In the genomic region with DNA sequence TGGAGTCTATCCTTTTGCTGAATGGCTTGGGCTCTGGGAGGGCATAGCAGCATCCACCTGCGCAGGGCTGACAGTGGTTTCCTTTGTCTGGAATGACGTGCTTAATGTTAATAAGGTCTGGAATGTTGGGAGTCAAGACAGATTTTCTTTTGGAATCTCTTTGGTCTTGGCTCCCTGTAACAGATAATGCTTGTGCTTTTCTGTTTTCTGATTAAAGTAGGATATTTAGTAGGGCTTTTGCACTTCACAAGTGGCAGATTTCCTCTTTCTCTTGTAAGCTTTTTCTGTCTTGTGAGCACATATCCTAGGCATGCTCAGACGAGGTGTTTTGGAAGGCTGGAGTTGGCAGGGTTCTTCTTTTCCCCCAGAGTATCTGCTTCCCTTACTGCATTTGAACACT, we compare ENCODE assay signal across 13 cellular contexts.
DNase-seq lines count a peak whose midpoint lies in the region; ATAC-seq and TF ChIP-seq lines count a peak whose summit lies in the region.
"Had no signal": no experiment of that assay in that cellular context is flagged by ENCODE, and none has a peak within 500 bp of the region (broad histone marks: within the 10 kb centered on the region; RNA-seq: fewer than 3 reads in every experiment).

No MANE protein-coding gene starts in this region.

- no peak for TF ChIP-seq EP300 in transverse colon (IDR thresholded peaks at IDR 0.05; ENCODE audit: low read depth)

- H3K4me3 Mint-ChIP-seq in neural crest cell: no peak overlapping the region
- H3K4me3 Mint-ChIP-seq: activated naive CD8-positive, alpha-beta T cell had no signal

- H3K9me3 Mint-ChIP-seq in neural crest cell: no peaks in the 10 kb centered on the region

- ATAC-seq in SK-N-SH treated with all-trans-retinoic acid at 6 μM for 48 hours (peak; percentile 65), GM21786 (IDR thresholded peaks at IDR 0.05; ENCODE audit: unreplicated experiment) (no peak)
- ATAC-seq: K562 had no signal

- DNase-seq in fibroblast of pulmonary artery (ENCODE audit: low read depth) (peak; percentile 25), neural crest cell (ENCODE audit: low read depth, low spot score) (no peak), transverse colon (no peak), NCI-H345 (lab: John Stamatoyannopoulos, UW) (no peak), colonic mucosa (no peak), NCI-H1105 (lab: John Stamatoyannopoulos, UW) (no peak)
- DNase-seq: HCEC 1CT, NCI-H2171 treated with DMSO at 0.1 percent for 48 hours had no signal

- peaks cover 36% of the 10 kb centered on the region for H3K4me1 Mint-ChIP-seq in neural crest cell

- no peak for TF ChIP-seq CTCF in fibroblast of pulmonary artery (IDR thresholded peaks at IDR 0.05; ENCODE audit: low read length, missing control alignments)
- no peak for TF ChIP-seq CTCF in neural crest cell (conservative IDR thresholded peaks at IDR 0.05)
- TF ChIP-seq CTCF in transverse colon (IDR thresholded peaks at IDR 0.05): no peak
- no peak for TF ChIP-seq CTCF in colonic mucosa (IDR thresholded peaks at IDR 0.05)

- peak overlapping the region; percentile 39 for H3K27ac Mint-ChIP-seq in neural crest cell (ENCODE audit: unreplicated experiment)
- H3K27ac Mint-ChIP-seq: activated naive CD8-positive, alpha-beta T cell had no signal

- H3K27ac ChIP-seq in transverse colon (peak overlapping the region; percentile 52 to 84 (median 62)), colonic mucosa (no peak overlapping the region)

- H3K4me3 ChIP-seq in fibroblast of pulmonary artery (replicated peaks; ENCODE audit: low read depth, low read length) (no peak overlapping the region), transverse colon (no peak overlapping the region), colonic mucosa (no peak overlapping the region)
- H3K4me3 ChIP-seq: K562, ovary had no signal

- H3K36me3 ChIP-seq in transverse colon (no peaks in the 10 kb centered on the region), colonic mucosa (no peaks in the 10 kb centered on the region)
- H3K36me3 ChIP-seq: ovary had no signal

- 71 to 75% methylated on average over 3 of the region's 3 CpGs for WGBS in transverse colon (ENCODE audit: low coverage in 1 of 2), 2 donors

- H3K27me3 ChIP-seq in transverse colon: no peaks in the 10 kb centered on the region
- no peaks in the 10 kb centered on the region for H3K27me3 ChIP-seq in colonic mucosa
- H3K27me3 ChIP-seq: ovary had no signal

- H3K27me3 Mint-ChIP-seq in neural crest cell (ENCODE audit: low read depth): no peaks in the 10 kb centered on the region
- H3K27me3 Mint-ChIP-seq: activated naive CD8-positive, alpha-beta T cell had no signal

- no peak overlapping the region for H3K9ac ChIP-seq in colonic mucosa (ENCODE audit: low read depth in 2 of 2, low read length in 2 of 2)

- peaks cover 8% of the 10 kb centered on the region for H3K36me3 Mint-ChIP-seq in neural crest cell (ENCODE audit: low read depth)

- in situ Hi-C loops in transverse colon (cut with MboI; ENCODE audit: low pct_ligation_motif_present in 1 of 4, low pct_unique_long_range_greater_than_20kb in 1 of 4, low sequenced_read_pairs in 3 of 4): no loop called here

- no peak for TF ChIP-seq POLR2A in transverse colon (IDR thresholded peaks at IDR 0.05)

- intact Hi-C loops in transverse colon (cut with DNase I; ENCODE audit: low total_unique reads): no loop called here
- intact Hi-C loops in colonic mucosa (cut with DNase I): no loop called here

- H3K4me1 ChIP-seq in transverse colon (peaks cover 8 to 42% (median 21%) of the 10 kb centered on the region in 4 donors), colonic mucosa (no peaks in the 10 kb centered on the region)

- H3K9me3 ChIP-seq in transverse colon (no peaks in the 10 kb centered on the region), colonic mucosa (no peaks in the 10 kb centered on the region)
- H3K9me3 ChIP-seq: ovary had no signal

TF ChIP-seq in SK-N-SH treated with all-trans-retinoic acid at 6 μM for 48 hours, 23 proteins besides CTCF, POLR2A, EP300 and RAD21:
- no peak for TF ChIP-seq TOX (CRISPR knock-in tag; IDR thresholded peaks at IDR 0.05; ENCODE audit: borderline replicate concordance)
- TF ChIP-seq ZC3H10 (CRISPR knock-in tag; IDR thresholded peaks at IDR 0.05): no peak
- no peak for TF ChIP-seq GLIS3 (CRISPR knock-in tag; IDR thresholded peaks at IDR 0.05)
- TF ChIP-seq, protein P1, sequence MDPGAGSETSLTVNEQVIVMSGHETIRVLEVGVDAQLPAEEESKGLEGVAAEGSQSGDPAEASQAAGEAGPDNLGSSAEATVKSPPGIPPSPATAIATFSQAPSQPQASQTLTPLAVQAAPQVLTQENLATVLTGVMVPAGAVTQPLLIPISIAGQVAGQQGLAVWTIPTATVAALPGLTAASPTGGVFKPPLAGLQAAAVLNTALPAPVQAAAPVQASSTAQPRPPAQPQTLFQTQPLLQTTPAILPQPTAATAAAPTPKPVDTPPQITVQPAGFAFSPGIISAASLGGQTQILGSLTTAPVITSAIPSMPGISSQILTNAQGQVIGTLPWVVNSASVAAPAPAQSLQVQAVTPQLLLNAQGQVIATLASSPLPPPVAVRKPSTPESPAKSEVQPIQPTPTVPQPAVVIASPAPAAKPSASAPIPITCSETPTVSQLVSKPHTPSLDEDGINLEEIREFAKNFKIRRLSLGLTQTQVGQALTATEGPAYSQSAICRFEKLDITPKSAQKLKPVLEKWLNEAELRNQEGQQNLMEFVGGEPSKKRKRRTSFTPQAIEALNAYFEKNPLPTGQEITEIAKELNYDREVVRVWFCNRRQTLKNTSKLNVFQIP (CRISPR knock-in tag; IDR thresholded peaks at IDR 0.05; ENCODE audit: borderline replicate concordance, low read depth): no peak
- TF ChIP-seq ESRRG (CRISPR knock-in tag; IDR thresholded peaks at IDR 0.05): no peak
- no peak for TF ChIP-seq ZNF565 (CRISPR knock-in tag; conservative IDR thresholded peaks at IDR 0.05; ENCODE audit: low read depth)
- TF ChIP-seq ZFP30 (CRISPR knock-in tag; IDR thresholded peaks at IDR 0.05): no peak
- TF ChIP-seq ZNF8 (CRISPR knock-in tag; IDR thresholded peaks at IDR 0.05): no peak
- TF ChIP-seq RARB (CRISPR knock-in tag; IDR thresholded peaks at IDR 0.05): no peak
- TF ChIP-seq ZFP3 (CRISPR knock-in tag; IDR thresholded peaks at IDR 0.05): no peak
- no peak for TF ChIP-seq SNAI2 (CRISPR knock-in tag; IDR thresholded peaks at IDR 0.05)
- TF ChIP-seq ARNTL (CRISPR knock-in tag; IDR thresholded peaks at IDR 0.05; ENCODE audit: borderline replicate concordance, low read depth): no peak
- TF ChIP-seq, protein P2, sequence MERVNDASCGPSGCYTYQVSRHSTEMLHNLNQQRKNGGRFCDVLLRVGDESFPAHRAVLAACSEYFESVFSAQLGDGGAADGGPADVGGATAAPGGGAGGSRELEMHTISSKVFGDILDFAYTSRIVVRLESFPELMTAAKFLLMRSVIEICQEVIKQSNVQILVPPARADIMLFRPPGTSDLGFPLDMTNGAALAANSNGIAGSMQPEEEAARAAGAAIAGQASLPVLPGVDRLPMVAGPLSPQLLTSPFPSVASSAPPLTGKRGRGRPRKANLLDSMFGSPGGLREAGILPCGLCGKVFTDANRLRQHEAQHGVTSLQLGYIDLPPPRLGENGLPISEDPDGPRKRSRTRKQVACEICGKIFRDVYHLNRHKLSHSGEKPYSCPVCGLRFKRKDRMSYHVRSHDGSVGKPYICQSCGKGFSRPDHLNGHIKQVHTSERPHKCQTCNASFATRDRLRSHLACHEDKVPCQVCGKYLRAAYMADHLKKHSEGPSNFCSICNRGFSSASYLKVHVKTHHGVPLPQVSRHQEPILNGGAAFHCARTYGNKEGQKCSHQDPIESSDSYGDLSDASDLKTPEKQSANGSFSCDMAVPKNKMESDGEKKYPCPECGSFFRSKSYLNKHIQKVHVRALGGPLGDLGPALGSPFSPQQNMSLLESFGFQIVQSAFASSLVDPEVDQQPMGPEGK (CRISPR knock-in tag; IDR thresholded peaks at IDR 0.05; ENCODE audit: borderline replicate concordance): no peak
- TF ChIP-seq, protein P3, sequence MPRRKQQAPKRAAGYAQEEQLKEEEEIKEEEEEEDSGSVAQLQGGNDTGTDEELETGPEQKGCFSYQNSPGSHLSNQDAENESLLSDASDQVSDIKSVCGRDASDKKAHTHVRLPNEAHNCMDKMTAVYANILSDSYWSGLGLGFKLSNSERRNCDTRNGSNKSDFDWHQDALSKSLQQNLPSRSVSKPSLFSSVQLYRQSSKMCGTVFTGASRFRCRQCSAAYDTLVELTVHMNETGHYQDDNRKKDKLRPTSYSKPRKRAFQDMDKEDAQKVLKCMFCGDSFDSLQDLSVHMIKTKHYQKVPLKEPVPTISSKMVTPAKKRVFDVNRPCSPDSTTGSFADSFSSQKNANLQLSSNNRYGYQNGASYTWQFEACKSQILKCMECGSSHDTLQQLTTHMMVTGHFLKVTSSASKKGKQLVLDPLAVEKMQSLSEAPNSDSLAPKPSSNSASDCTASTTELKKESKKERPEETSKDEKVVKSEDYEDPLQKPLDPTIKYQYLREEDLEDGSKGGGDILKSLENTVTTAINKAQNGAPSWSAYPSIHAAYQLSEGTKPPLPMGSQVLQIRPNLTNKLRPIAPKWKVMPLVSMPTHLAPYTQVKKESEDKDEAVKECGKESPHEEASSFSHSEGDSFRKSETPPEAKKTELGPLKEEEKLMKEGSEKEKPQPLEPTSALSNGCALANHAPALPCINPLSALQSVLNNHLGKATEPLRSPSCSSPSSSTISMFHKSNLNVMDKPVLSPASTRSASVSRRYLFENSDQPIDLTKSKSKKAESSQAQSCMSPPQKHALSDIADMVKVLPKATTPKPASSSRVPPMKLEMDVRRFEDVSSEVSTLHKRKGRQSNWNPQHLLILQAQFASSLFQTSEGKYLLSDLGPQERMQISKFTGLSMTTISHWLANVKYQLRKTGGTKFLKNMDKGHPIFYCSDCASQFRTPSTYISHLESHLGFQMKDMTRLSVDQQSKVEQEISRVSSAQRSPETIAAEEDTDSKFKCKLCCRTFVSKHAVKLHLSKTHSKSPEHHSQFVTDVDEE (CRISPR knock-in tag; IDR thresholded peaks at IDR 0.05): no peak
- TF ChIP-seq OSR1 (CRISPR knock-in tag; IDR thresholded peaks at IDR 0.05): no peak
- TF ChIP-seq, protein P4, sequence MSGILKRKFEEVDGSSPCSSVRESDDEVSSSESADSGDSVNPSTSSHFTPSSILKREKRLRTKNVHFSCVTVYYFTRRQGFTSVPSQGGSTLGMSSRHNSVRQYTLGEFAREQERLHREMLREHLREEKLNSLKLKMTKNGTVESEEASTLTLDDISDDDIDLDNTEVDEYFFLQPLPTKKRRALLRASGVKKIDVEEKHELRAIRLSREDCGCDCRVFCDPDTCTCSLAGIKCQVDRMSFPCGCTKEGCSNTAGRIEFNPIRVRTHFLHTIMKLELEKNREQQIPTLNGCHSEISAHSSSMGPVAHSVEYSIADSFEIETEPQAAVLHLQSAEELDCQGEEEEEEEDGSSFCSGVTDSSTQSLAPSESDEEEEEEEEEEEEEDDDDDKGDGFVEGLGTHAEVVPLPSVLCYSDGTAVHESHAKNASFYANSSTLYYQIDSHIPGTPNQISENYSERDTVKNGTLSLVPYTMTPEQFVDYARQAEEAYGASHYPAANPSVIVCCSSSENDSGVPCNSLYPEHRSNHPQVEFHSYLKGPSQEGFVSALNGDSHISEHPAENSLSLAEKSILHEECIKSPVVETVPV (CRISPR knock-in tag; IDR thresholded peaks at IDR 0.05): no peak
- TF ChIP-seq ZNF70 (CRISPR knock-in tag; IDR thresholded peaks at IDR 0.05): no peak
